In the genomic region with DNA sequence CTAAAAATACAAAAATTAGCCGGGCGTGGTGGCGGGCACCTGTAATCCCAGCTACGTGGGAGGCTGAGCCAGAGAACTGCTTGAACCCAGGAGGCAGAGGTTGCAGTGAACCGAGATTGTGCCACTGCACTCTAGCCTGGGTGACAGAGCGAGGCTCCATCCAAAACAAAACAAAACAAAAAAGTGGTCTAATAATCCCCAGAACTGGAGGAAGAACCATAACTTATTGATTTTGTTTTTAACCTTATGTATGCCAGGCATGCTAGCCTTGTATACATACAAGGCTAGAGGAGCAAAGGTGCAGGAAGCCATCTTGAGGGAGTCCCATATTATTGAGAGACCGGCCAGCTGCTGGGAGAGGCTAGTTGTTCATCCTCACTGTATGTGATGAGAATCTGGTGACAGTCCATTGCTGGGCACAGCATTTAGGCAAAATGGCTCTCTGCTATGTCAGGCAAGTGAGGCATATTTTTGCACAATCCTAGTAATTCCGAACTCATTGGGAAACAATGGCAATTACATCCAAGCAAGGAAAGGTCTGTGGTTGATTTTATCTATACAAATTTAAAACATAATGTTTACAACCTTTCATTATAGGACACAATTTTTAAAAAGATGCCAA, we compare ENCODE assay signal across 1 cellular context.
A peak's percentile ranks its signal among the peaks of the same experiment; 100 is the strongest.
TF ChIP-seq lines count a peak whose summit lies in the region.

No MANE protein-coding gene starts in this region.

TF ChIP-seq in HepG2, 621 proteins besides CTCF, POLR2A, EP300 and RAD21 (continued from another document and continues in another):
- TF ChIP-seq HIC2 (CRISPR knock-in tag; IDR thresholded peaks at IDR 0.05; ENCODE audit: low read depth) (no peak), ZNF672 (CRISPR knock-in tag; IDR thresholded peaks at IDR 0.05) (no peak), HOXA9 (CRISPR knock-in tag; IDR thresholded peaks at IDR 0.05; ENCODE audit: borderline replicate concordance) (no peak), ARHGAP35 (CRISPR knock-in tag; IDR thresholded peaks at IDR 0.05; ENCODE audit: borderline replicate concordance) (no peak), ZSCAN30 (CRISPR knock-in tag; IDR thresholded peaks at IDR 0.05) (0 out of 2 replicates have a peak, but pooled peaks have one; percentile 39), ATF7-NPFF (CRISPR knock-in tag; IDR thresholded peaks at IDR 0.05; ENCODE audit: low read depth) (no peak), ZNF652 (CRISPR knock-in tag; IDR thresholded peaks at IDR 0.05; ENCODE audit: borderline replicate concordance, low read depth) (peak; percentile 89), ZNF660 (CRISPR knock-in tag; IDR thresholded peaks at IDR 0.05; ENCODE audit: borderline replicate concordance, low read depth) (no peak), MZF1 (CRISPR knock-in tag; IDR thresholded peaks at IDR 0.05; ENCODE audit: borderline replicate concordance) (no peak), ZZZ3 (CRISPR knock-in tag; IDR thresholded peaks at IDR 0.05; ENCODE audit: borderline replicate concordance) (no peak), ADNP (CRISPR knock-in tag; IDR thresholded peaks at IDR 0.05) (no peak), ZNF382 (CRISPR knock-in tag; IDR thresholded peaks at IDR 0.05; ENCODE audit: borderline replicate concordance) (no peak), ZNF839 (CRISPR knock-in tag; IDR thresholded peaks at IDR 0.05; ENCODE audit: borderline replicate concordance) (no peak), ZNF383 (CRISPR knock-in tag; IDR thresholded peaks at IDR 0.05; ENCODE audit: borderline replicate concordance) (no peak), PAWR (CRISPR knock-in tag; IDR thresholded peaks at IDR 0.05; ENCODE audit: borderline replicate concordance) (no peak), ZBED4 (CRISPR knock-in tag; IDR thresholded peaks at IDR 0.05; ENCODE audit: borderline replicate concordance) (no peak), YEATS2 (CRISPR knock-in tag; IDR thresholded peaks at IDR 0.05; ENCODE audit: borderline replicate concordance) (no peak), ZNF816 (CRISPR knock-in tag; IDR thresholded peaks at IDR 0.05; ENCODE audit: borderline replicate concordance) (no peak), KDM4B (CRISPR knock-in tag; IDR thresholded peaks at IDR 0.05) (no peak), ZNF30 (CRISPR knock-in tag; IDR thresholded peaks at IDR 0.05) (no peak), CEBPG (CRISPR knock-in tag; IDR thresholded peaks at IDR 0.05) (no peak), ZNF430 (CRISPR knock-in tag; IDR thresholded peaks at IDR 0.05) (0 out of 2 replicates have a peak, but pooled peaks have one; percentile 8), ZNF549 (CRISPR knock-in tag; IDR thresholded peaks at IDR 0.05) (no peak), ZNF841 (CRISPR knock-in tag; IDR thresholded peaks at IDR 0.05; ENCODE audit: borderline replicate concordance) (no peak), ZNF331 (CRISPR knock-in tag; IDR thresholded peaks at IDR 0.05) (no peak), EZH2 (conservative IDR thresholded peaks at IDR 0.05; ENCODE audit: low read depth, low read length) (no peak), RBAK (CRISPR knock-in tag; IDR thresholded peaks at IDR 0.05) (no peak), ZBTB20 (CRISPR knock-in tag; IDR thresholded peaks at IDR 0.05; ENCODE audit: borderline replicate concordance, low read depth) (no peak), NFIB (CRISPR knock-in tag; IDR thresholded peaks at IDR 0.05; ENCODE audit: borderline replicate concordance) (no peak), HOXA3 (CRISPR knock-in tag; IDR thresholded peaks at IDR 0.05) (no peak)
- TF ChIP-seq, protein P1, sequence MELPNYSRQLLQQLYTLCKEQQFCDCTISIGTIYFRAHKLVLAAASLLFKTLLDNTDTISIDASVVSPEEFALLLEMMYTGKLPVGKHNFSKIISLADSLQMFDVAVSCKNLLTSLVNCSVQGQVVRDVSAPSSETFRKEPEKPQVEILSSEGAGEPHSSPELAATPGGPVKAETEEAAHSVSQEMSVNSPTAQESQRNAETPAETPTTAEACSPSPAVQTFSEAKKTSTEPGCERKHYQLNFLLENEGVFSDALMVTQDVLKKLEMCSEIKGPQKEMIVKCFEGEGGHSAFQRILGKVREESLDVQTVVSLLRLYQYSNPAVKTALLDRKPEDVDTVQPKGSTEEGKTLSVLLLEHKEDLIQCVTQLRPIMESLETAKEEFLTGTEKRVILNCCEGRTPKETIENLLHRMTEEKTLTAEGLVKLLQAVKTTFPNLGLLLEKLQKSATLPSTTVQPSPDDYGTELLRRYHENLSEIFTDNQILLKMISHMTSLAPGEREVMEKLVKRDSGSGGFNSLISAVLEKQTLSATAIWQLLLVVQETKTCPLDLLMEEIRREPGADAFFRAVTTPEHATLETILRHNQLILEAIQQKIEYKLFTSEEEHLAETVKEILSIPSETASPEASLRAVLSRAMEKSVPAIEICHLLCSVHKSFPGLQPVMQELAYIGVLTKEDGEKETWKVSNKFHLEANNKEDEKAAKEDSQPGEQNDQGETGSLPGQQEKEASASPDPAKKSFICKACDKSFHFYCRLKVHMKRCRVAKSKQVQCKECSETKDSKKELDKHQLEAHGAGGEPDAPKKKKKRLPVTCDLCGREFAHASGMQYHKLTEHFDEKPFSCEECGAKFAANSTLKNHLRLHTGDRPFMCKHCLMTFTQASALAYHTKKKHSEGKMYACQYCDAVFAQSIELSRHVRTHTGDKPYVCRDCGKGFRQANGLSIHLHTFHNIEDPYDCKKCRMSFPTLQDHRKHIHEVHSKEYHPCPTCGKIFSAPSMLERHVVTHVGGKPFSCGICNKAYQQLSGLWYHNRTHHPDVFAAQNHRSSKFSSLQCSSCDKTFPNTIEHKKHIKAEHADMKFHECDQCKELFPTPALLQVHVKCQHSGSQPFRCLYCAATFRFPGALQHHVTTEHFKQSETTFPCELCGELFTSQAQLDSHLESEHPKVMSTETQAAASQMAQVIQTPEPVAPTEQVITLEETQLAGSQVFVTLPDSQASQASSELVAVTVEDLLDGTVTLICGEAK (IDR thresholded peaks at IDR 0.05): no peak
- TF ChIP-seq, protein P1 (CRISPR knock-in tag; IDR thresholded peaks at IDR 0.05): no peak
- TF ChIP-seq, protein P2, sequence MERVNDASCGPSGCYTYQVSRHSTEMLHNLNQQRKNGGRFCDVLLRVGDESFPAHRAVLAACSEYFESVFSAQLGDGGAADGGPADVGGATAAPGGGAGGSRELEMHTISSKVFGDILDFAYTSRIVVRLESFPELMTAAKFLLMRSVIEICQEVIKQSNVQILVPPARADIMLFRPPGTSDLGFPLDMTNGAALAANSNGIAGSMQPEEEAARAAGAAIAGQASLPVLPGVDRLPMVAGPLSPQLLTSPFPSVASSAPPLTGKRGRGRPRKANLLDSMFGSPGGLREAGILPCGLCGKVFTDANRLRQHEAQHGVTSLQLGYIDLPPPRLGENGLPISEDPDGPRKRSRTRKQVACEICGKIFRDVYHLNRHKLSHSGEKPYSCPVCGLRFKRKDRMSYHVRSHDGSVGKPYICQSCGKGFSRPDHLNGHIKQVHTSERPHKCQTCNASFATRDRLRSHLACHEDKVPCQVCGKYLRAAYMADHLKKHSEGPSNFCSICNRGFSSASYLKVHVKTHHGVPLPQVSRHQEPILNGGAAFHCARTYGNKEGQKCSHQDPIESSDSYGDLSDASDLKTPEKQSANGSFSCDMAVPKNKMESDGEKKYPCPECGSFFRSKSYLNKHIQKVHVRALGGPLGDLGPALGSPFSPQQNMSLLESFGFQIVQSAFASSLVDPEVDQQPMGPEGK (CRISPR knock-in tag; IDR thresholded peaks at IDR 0.05): no peak
- TF ChIP-seq, protein P3, sequence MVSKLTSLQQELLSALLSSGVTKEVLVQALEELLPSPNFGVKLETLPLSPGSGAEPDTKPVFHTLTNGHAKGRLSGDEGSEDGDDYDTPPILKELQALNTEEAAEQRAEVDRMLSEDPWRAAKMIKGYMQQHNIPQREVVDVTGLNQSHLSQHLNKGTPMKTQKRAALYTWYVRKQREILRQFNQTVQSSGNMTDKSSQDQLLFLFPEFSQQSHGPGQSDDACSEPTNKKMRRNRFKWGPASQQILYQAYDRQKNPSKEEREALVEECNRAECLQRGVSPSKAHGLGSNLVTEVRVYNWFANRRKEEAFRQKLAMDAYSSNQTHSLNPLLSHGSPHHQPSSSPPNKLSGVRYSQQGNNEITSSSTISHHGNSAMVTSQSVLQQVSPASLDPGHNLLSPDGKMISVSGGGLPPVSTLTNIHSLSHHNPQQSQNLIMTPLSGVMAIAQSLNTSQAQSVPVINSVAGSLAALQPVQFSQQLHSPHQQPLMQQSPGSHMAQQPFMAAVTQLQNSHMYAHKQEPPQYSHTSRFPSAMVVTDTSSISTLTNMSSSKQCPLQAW (CRISPR knock-in tag; IDR thresholded peaks at IDR 0.05): peak; percentile 8; the same call in 1 of the 2 replicates
- TF ChIP-seq, protein P4, sequence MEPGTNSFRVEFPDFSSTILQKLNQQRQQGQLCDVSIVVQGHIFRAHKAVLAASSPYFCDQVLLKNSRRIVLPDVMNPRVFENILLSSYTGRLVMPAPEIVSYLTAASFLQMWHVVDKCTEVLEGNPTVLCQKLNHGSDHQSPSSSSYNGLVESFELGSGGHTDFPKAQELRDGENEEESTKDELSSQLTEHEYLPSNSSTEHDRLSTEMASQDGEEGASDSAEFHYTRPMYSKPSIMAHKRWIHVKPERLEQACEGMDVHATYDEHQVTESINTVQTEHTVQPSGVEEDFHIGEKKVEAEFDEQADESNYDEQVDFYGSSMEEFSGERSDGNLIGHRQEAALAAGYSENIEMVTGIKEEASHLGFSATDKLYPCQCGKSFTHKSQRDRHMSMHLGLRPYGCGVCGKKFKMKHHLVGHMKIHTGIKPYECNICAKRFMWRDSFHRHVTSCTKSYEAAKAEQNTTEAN (CRISPR knock-in tag; conservative IDR thresholded peaks at IDR 0.05): no peak
